In the genomic region with DNA sequence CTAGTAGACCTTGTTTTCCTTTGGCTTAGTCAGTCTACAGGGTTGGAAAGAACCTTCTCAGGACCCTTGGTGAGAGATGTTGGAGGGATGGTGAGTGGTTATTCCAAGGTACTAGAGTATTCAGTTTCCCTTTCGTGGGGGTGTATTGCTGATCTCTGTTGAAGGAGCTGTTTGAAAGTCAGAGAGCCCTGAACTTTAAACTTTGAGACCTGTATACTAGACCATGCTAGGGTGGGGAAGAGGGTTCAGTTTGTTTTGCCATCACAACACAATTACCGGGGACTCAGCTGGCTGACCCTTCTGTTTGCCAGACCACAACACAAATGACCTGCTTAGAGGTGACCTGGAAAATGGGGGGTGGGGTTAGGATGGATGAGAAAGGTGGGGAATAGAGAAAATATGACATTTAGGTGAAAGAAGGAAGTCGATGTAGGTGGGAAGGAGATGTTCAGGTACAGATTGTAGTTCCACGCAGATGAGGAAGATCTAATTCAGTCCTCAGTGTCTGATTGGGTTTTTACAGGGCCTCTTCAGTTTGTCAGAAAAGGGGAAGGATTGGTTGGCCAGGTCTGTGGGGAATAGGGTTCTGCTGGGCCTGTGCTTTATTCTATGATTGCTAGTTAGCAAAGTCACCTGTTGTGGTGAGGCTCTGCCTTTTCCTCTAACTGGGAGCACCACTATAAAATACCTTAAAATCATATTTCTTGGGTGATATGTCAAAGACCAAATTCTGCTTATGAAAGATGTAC, we compare ENCODE assay signal across 26 cellular contexts. TPM values are rescaled to one million over a fixed set of nuclear protein-coding genes. Genes with fewer than 3 reads are reported as not detected.
DNase-seq lines count a peak whose midpoint lies in the region; ATAC-seq, FAIRE-seq and TF ChIP-seq lines count a peak whose summit lies in the region.
"Had no signal": no experiment of that assay in that cellular context is flagged by ENCODE, and none has a peak within 500 bp of the region (broad histone marks: within the 10 kb centered on the region; RNA-seq: fewer than 3 reads in every experiment).

No MANE protein-coding gene starts in this region.

- H3K4me2 ChIP-seq in HepG2 (ENCODE audit: low read depth, low read length) = no peak overlapping the region

- H3K79me2 ChIP-seq in HepG2 (ENCODE audit: insufficient read depth, low read length) = no peaks in the 10 kb centered on the region

- TF ChIP-seq CTCF in liver (IDR thresholded peaks at IDR 0.05; ENCODE audit: low read depth, low read length, missing input control) (no peak), HepG2 (CRISPR knock-in tag; IDR thresholded peaks at IDR 0.05) (no peak), activated B cell treated with CpG ODN at 0.5 μM for 24 hours (IDR thresholded peaks at IDR 0.05) (no peak), mucosa of descending colon (IDR thresholded peaks at IDR 0.05) (no peak), WERI-Rb-1 (IDR thresholded peaks at IDR 0.05; ENCODE audit: low read depth, low read length) (no peak), stomach (IDR thresholded peaks at IDR 0.05) (no peak)

- no peak for TF ChIP-seq EP300 in HepG2 (IDR thresholded peaks at IDR 0.05; ENCODE audit: low read depth in 2 of 2, low read length in 2 of 2)
- no peak for TF ChIP-seq EP300 in HepG2 (CRISPR knock-in tag; IDR thresholded peaks at IDR 0.05; ENCODE audit: borderline replicate concordance)
- TF ChIP-seq EP300 in stomach (IDR thresholded peaks at IDR 0.05) = no peak

- H3K4me3 Mint-ChIP-seq in activated B cell treated with CpG ODN at 0.5 μM for 24 hours = peak overlapping the region; percentile 6
- H3K4me3 Mint-ChIP-seq in memory B cell = peak overlapping the region; percentile 28
- H3K4me3 Mint-ChIP-seq: CD8-positive, alpha-beta memory T cell had no signal

- H3K4me1 ChIP-seq in liver (ENCODE audit: control insufficient read depth in 4 of 4, insufficient read depth in 4 of 4, low read length in 3 of 4) (peaks cover 3 to 10% (median 4%) of the 10 kb centered on the region in 4 donors), HepG2 (ENCODE audit: insufficient read depth, low read length) (no peaks in the 10 kb centered on the region), mucosa of descending colon (ENCODE audit: low read depth) (no peaks in the 10 kb centered on the region), stomach (peaks cover 0 to 16% (median 5%) of the 10 kb centered on the region in 4 donors)
- H3K4me1 ChIP-seq: SJSA1 had no signal

- H3K27me3 ChIP-seq in liver (ENCODE audit: control insufficient read depth in 4 of 4, insufficient read depth in 4 of 4, low read length in 3 of 4) (no peaks in the 10 kb centered on the region), HepG2 (ENCODE audit: control insufficient read depth in 1 of 2, insufficient read depth in 2 of 2, low read length in 2 of 2) (peaks cover 0 to 2% of the 10 kb centered on the region in 2 experiments; a peak in 2 of 5 replicates), WERI-Rb-1 (ENCODE audit: insufficient read depth, low read depth, severe bottlenecking) (no peaks in the 10 kb centered on the region), stomach (no peaks in the 10 kb centered on the region)

- H3K9me3 Mint-ChIP-seq in activated B cell treated with CpG ODN at 0.5 μM for 24 hours (no peaks in the 10 kb centered on the region), memory B cell (no peaks in the 10 kb centered on the region)

- H3K9ac ChIP-seq in liver (ENCODE audit: low read depth in 1 of 2, low read length in 2 of 2) (no peak overlapping the region), HepG2 (ENCODE audit: insufficient read depth, low read depth, low read length) (no peak overlapping the region)
- H3K9ac ChIP-seq: GM23248 had no signal

- H3K27ac ChIP-seq in liver (ENCODE audit: low read depth in 1 of 2, low read length in 2 of 2) (no peak overlapping the region), HepG2 (ENCODE audit: extremely low read length, insufficient read depth, low read length) (no peak overlapping the region), WERI-Rb-1 (no peak overlapping the region), stomach (no peak overlapping the region)
- H3K27ac ChIP-seq: C4-2B, GM23248, HL-60, SJSA1 had no signal

- H3K9me3 ChIP-seq in liver (ENCODE audit: control insufficient read depth in 4 of 4, low read length in 3 of 4) = no peaks in the 10 kb centered on the region
- H3K9me3 ChIP-seq in HepG2 (ENCODE audit: low read length) = no peaks in the 10 kb centered on the region
- no peaks in the 10 kb centered on the region for H3K9me3 ChIP-seq in mucosa of descending colon
- H3K9me3 ChIP-seq in WERI-Rb-1 (ENCODE audit: severe bottlenecking) = no peaks in the 10 kb centered on the region
- no peaks in the 10 kb centered on the region for H3K9me3 ChIP-seq in stomach
- H3K9me3 ChIP-seq: HAP-1, SJSA1 had no signal

- intact Hi-C loops in HepG2 (cut with micrococcal nuclease; ENCODE audit: unreplicated experiment) (no loop called here), activated B cell treated with CpG ODN at 0.5 μM for 24 hours (cut with micrococcal nuclease) (loop anchor here (1.0 to 10.0 kb wide), 3 partner anchors 9 to 1295 kb away; no protein-coding TSS in a partner anchor), mucosa of descending colon (cut with DNase I, micrococcal nuclease) (no loop called here), stomach (cut with DNase I; ENCODE audit: low total_unique reads) (no loop called here)

- POLR2A ChIA-PET in HepG2 (lab: Yijun Ruan, JAX) = no interaction called here
- POLR2A ChIA-PET in activated B cell treated with CpG ODN at 0.5 μM for 24 hours (lab: Charles Lee) = interaction anchor here (0.8 kb wide), 1 partner anchor 11 kb away, joined by 3 read pairs; no protein-coding TSS in a partner anchor

- TF ChIP-seq POLR2A in HepG2 (IDR thresholded peaks at IDR 0.05; ENCODE audit: insufficient read depth in 1 of 2, low read depth in 2 of 2, low read length in 2 of 2) (no peak), stomach (IDR thresholded peaks at IDR 0.05) (no peak)

- 59% methylated on average over 4 of the region's 4 CpGs for whole genome bisulfite sequencing in liver
- WGBS in HepG2 (ENCODE audit: low lambda C conversion rate) = 12% methylated on average over 4 of the region's 4 CpGs
- WGBS in stomach, 5 donors = 75 to 90% (median 84%) methylated on average over 4 of the region's 4 CpGs

- CTCF ChIA-PET in HepG2 (lab: Yijun Ruan, JAX; ENCODE audit: low intra/inter-chr PET ratio, low total read pairs) = no interaction called here
- CTCF ChIA-PET in activated B cell treated with CpG ODN at 0.5 μM for 24 hours (lab: Charles Lee) = no interaction called here

- TF ChIP-seq RAD21 in liver (IDR thresholded peaks at IDR 0.05) = no peak
- TF ChIP-seq RAD21 in HepG2 (CRISPR knock-in tag; IDR thresholded peaks at IDR 0.05) = no peak

- peaks cover 5% of the 10 kb centered on the region for H3K36me3 Mint-ChIP-seq in activated B cell treated with CpG ODN at 0.5 μM for 24 hours (ENCODE audit: low read depth)
- H3K36me3 Mint-ChIP-seq in memory B cell = no peaks in the 10 kb centered on the region
- H3K36me3 Mint-ChIP-seq: CD8-positive, alpha-beta memory T cell had no signal

- no peak overlapping the region for H3K4me3 ChIP-seq in liver (ENCODE audit: low read depth in 1 of 3, low read length in 3 of 3)
- H3K4me3 ChIP-seq in HepG2 (replicated peaks in 1 of 3; ENCODE audit: insufficient read depth in 1 of 3, low read depth in 2 of 3, low read length in 3 of 3) = no peak overlapping the region
- H3K4me3 ChIP-seq in mucosa of descending colon = no peak overlapping the region
- no peak overlapping the region for H3K4me3 ChIP-seq in WERI-Rb-1 (ENCODE audit: low read depth, low read length)
- H3K4me3 ChIP-seq in stomach = no peak overlapping the region
- H3K4me3 ChIP-seq: GM23248, HAP-1, SJSA1 had no signal

- in situ Hi-C loops in HepG2 (cut with HindIII; ENCODE audit: extremely low pct_ligation_motif_present, low pct_unique_long_range_greater_than_20kb) = no loop called here

- no TSS peak for BruUV-seq in HepG2 (replicated peaks; lab: Mats Ljungman, UMichigan)

- H3K27ac Mint-ChIP-seq in activated B cell treated with CpG ODN at 0.5 μM for 24 hours (peak overlapping the region; percentile 79), memory B cell (peak overlapping the region; percentile 82)
- H3K27ac Mint-ChIP-seq: CD8-positive, alpha-beta memory T cell had no signal

- H3K4me1 Mint-ChIP-seq in activated B cell treated with CpG ODN at 0.5 μM for 24 hours (peaks cover 51% of the 10 kb centered on the region), memory B cell (peaks cover 24% of the 10 kb centered on the region)
- H3K4me1 Mint-ChIP-seq: CD8-positive, alpha-beta memory T cell had no signal

- no peaks in the 10 kb centered on the region for H4K20me1 ChIP-seq in HepG2 (ENCODE audit: insufficient read depth, low read length)

- no peak overlapping the region for H2AFZ ChIP-seq in HepG2 (ENCODE audit: low read length)
- H2AFZ ChIP-seq: GM23248 had no signal

- DNase-seq in HepG2 (ENCODE audit: low spot score) = no peak
- DNase-seq in activated B cell treated with CpG ODN at 0.5 μM for 24 hours = no peak
- peak in 1 of 2 donors; percentile 41 for DNase-seq in memory B cell (ENCODE audit: low spot score in 2 of 2)
- no peak for DNase-seq in mucosa of descending colon
- no peak for DNase-seq in WERI-Rb-1
- DNase-seq in NCI-H345 treated with DMSO at 0.1 percent for 48 hours (lab: John Stamatoyannopoulos, UW; ENCODE audit: unreplicated experiment) = no peak
- no peak for DNase-seq in stomach
- DNase-seq: 8988T; AML-193; Calu3; CD8-positive, alpha-beta memory T cell; DMS153; GM23248; KG1; NCI-H1694; NCI-H2081; NCI-H2171; NCI-H345; NCI-H524 treated with DMSO at 0.1 percent for 48 hours had no signal

- ATAC-seq in HepG2 (no peak), activated B cell treated with CpG ODN at 0.5 μM for 24 hours (ENCODE audit: low read depth) (peak; percentile 92), memory B cell (ENCODE audit: low read depth) (peak; percentile 99), mucosa of descending colon (no peak)
- ATAC-seq: Right ventricle myocardium inferior had no signal

- no peaks in the 10 kb centered on the region for H3K27me3 Mint-ChIP-seq in activated B cell treated with CpG ODN at 0.5 μM for 24 hours
- H3K27me3 Mint-ChIP-seq in memory B cell = no peaks in the 10 kb centered on the region

- FAIRE-seq in HepG2 (lab: Jason Lieb, UNC) = no peak
- FAIRE-seq: G401.6 had no signal

- H3K36me3 ChIP-seq in liver (ENCODE audit: control insufficient read depth in 4 of 4, insufficient read depth in 3 of 4, low read depth in 1 of 4, low read length in 3 of 4) (no peaks in the 10 kb centered on the region), HepG2 (replicated peaks in 1 of 2; ENCODE audit: control insufficient read depth in 1 of 2, insufficient read depth in 2 of 2, low read length in 2 of 2) (no peaks in the 10 kb centered on the region), mucosa of descending colon (ENCODE audit: low read depth) (no peaks in the 10 kb centered on the region), WERI-Rb-1 (no peaks in the 10 kb centered on the region), stomach (no peaks in the 10 kb centered on the region)
- H3K36me3 ChIP-seq: HAP-1, SJSA1 had no signal

RNA-seq across cellular contexts. Expression of a gene that starts 6.8 kb away (rescaled TPM):
- 10 to 100 TPM; 10.5 to 27.8 TPM for total RNA-seq in liver
- polyA plus RNA-seq in liver = 10 to 100 TPM in 1 of 2 donors, 1 to 10 TPM in 1; 9.0 to 23.0 TPM
- total RNA-seq in HepG2 (2016; rRNA removed; fragmentation: Illumina TruSeq; extraction: Trizol) = 0.77 and 0.81 TPM in 2 replicates
- total RNA-seq in HepG2 (2016; cell fraction: cytosol; rRNA removed; fragmentation: Illumina TruSeq; extraction: Trizol; ENCODE audit: low read depth) = 0.91 and 1.2 TPM in 2 replicates
- 0.73 and 2.1 TPM in 2 replicates for total RNA-seq in HepG2 (2016; cell fraction: insoluble cytoplasmic fraction; rRNA removed; fragmentation: Illumina TruSeq; extraction: Trizol)
- 1.3 and 2.3 TPM in 2 replicates for total RNA-seq in HepG2 (2016; cell fraction: membrane; rRNA removed; fragmentation: Illumina TruSeq; extraction: Trizol)
- 0.72 and 1.4 TPM in 2 replicates for total RNA-seq in HepG2 (2016; cell fraction: nucleus; rRNA removed; fragmentation: Illumina TruSeq; extraction: Trizol)
- 1.5 and 1.6 TPM in 2 replicates for polyA plus RNA-seq in HepG2 (2011; rRNA removed)
- 1.4 and 2.9 TPM in 2 replicates for polyA plus RNA-seq in HepG2 (2011; cell fraction: cytosol; rRNA removed)
- 1.6 and 2.5 TPM in 2 replicates for polyA plus RNA-seq in HepG2 (2011; cell fraction: nucleus; rRNA removed)
- 1.2 and 1.6 TPM in 2 replicates for polyA plus RNA-seq in HepG2 (2012)
- 0.42 and 0.97 TPM in 2 replicates for polyA plus RNA-seq in HepG2 (2016; cell fraction: cytosol; fragmentation: Illumina TruSeq; extraction: Trizol; ENCODE audit: low read depth)
- polyA plus RNA-seq in HepG2 (2016; cell fraction: insoluble cytoplasmic fraction; fragmentation: Illumina TruSeq; extraction: Trizol; ENCODE audit: low read depth) = 0.75 and 1.1 TPM in 2 replicates
- 1.2 and 1.8 TPM in 2 replicates for polyA plus RNA-seq in HepG2 (2016; cell fraction: membrane; fragmentation: Illumina TruSeq; extraction: Trizol; ENCODE audit: low read depth)
- polyA plus RNA-seq in HepG2 (2016; cell fraction: nucleus; fragmentation: Illumina TruSeq; extraction: Trizol; ENCODE audit: insufficient read depth, low read depth) = 0.52 and 1.6 TPM in 2 replicates
- 0.90 and 11.7 TPM in 2 replicates for polyA minus RNA-seq in HepG2 (2011; rRNA and poly(A)+ RNA removed; ENCODE audit: low replicate concordance)
- 0.70 and 2.5 TPM in 2 replicates for polyA minus RNA-seq in HepG2 (2011; cell fraction: cytosol; rRNA and poly(A)+ RNA removed)
- polyA minus RNA-seq in HepG2 (2011; cell fraction: nucleus; rRNA and poly(A)+ RNA removed) = 2.2 and 6.5 TPM in 2 replicates
- total RNA-seq in activated B cell treated with CpG ODN at 0.5 μM for 24 hours = 47.0 and 48.5 TPM in 2 replicates
- total RNA-seq in mucosa of descending colon = 10 to 100 TPM in 1 of 3 donors, 1 to 10 TPM in 2; 4.8 to 24.4 (median 8.9) TPM
- total RNA-seq in stomach = 100 to 1,000 TPM in 1 of 5 donors, 10 to 100 TPM in 3, 1 to 10 TPM in 1; 6.5 to 128 (median 35.6) TPM
- polyA plus RNA-seq in stomach = 10 to 100 TPM; 17.0 to 20.0 (median 17.5) TPM

Comparison
In these comparisons a context has a peak if more than half of its experiments do, and no peak if none do; other contexts are left out.
1. ATAC-seq: peak in activated B cell treated with CpG ODN at 0.5 μM for 24 hours (single experiment) and memory B cell (single experiment); none in HepG2 (single experiment) and mucosa of descending colon (single experiment).